Comparison of ENCODE assay signal across 1 cellular context in the genomic region with DNA sequence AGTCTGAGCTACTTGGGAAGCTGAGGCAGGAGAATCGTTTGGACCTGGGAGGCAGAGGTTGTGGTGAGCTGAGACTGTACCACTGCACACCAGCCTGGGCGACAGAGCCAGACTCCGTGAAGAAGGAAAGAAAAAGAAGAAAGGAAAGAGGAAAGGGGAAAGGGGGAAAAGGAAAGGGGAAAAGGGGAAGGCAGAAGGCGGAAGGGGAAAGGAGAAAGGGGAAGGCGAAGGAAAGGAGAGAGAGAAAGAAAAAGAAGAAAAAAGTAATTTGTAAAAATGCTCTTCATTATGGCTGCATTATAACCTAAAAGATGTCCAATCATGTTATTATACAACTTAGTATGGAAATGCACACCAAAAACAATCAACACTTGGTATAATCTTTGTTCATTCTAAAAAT.
TF ChIP-seq lines count a peak whose summit lies in the region.

No MANE protein-coding gene starts in this region.

TF ChIP-seq in K562, 482 proteins besides CTCF, POLR2A, EP300 and RAD21 (continued from another document):
- TF ChIP-seq, protein P1, sequence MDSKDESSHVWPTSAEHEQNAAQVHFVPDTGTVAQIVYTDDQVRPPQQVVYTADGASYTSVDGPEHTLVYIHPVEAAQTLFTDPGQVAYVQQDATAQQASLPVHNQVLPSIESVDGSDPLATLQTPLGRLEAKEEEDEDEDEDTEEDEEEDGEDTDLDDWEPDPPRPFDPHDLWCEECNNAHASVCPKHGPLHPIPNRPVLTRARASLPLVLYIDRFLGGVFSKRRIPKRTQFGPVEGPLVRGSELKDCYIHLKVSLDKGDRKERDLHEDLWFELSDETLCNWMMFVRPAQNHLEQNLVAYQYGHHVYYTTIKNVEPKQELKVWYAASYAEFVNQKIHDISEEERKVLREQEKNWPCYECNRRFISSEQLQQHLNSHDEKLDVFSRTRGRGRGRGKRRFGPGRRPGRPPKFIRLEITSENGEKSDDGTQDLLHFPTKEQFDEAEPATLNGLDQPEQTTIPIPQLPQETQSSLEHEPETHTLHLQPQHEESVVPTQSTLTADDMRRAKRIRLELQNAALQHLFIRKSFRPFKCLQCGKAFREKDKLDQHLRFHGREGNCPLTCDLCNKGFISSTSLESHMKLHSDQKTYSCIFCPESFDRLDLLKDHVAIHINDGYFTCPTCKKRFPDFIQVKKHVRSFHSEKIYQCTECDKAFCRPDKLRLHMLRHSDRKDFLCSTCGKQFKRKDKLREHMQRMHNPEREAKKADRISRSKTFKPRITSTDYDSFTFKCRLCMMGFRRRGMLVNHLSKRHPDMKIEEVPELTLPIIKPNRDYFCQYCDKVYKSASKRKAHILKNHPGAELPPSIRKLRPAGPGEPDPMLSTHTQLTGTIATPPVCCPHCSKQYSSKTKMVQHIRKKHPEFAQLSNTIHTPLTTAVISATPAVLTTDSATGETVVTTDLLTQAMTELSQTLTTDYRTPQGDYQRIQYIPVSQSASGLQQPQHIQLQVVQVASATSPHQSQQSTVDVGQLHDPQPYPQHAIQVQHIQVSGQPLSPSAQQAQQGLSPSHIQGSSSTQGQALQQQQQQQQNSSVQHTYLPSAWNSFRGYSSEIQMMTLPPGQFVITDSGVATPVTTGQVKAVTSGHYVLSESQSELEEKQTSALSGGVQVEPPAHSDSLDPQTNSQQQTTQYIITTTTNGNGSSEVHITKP (IDR thresholded peaks at IDR 0.05; ENCODE audit: partially characterized antibody): peak; percentile 27
- TF ChIP-seq HDAC6 (IDR thresholded peaks at IDR 0.05; ENCODE audit: low read depth, low read length) (no peak), HNRNPL (IDR thresholded peaks at IDR 0.05; ENCODE audit: low read depth, low read length) (no peak), HNRNPK (IDR thresholded peaks at IDR 0.05; ENCODE audit: low read depth, low read length, poor library complexity, severe bottlenecking) (peak; percentile 49), HMG20A (CRISPR knock-in tag; conservative IDR thresholded peaks at IDR 0.05) (no peak), ZFPM2 (CRISPR knock-in tag; IDR thresholded peaks at IDR 0.05) (no peak)
- TF ChIP-seq, protein P2, sequence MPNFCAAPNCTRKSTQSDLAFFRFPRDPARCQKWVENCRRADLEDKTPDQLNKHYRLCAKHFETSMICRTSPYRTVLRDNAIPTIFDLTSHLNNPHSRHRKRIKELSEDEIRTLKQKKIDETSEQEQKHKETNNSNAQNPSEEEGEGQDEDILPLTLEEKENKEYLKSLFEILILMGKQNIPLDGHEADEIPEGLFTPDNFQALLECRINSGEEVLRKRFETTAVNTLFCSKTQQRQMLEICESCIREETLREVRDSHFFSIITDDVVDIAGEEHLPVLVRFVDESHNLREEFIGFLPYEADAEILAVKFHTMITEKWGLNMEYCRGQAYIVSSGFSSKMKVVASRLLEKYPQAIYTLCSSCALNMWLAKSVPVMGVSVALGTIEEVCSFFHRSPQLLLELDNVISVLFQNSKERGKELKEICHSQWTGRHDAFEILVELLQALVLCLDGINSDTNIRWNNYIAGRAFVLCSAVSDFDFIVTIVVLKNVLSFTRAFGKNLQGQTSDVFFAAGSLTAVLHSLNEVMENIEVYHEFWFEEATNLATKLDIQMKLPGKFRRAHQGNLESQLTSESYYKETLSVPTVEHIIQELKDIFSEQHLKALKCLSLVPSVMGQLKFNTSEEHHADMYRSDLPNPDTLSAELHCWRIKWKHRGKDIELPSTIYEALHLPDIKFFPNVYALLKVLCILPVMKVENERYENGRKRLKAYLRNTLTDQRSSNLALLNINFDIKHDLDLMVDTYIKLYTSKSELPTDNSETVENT (CRISPR knock-in tag; IDR thresholded peaks at IDR 0.05): no peak
- TF ChIP-seq, protein P3, sequence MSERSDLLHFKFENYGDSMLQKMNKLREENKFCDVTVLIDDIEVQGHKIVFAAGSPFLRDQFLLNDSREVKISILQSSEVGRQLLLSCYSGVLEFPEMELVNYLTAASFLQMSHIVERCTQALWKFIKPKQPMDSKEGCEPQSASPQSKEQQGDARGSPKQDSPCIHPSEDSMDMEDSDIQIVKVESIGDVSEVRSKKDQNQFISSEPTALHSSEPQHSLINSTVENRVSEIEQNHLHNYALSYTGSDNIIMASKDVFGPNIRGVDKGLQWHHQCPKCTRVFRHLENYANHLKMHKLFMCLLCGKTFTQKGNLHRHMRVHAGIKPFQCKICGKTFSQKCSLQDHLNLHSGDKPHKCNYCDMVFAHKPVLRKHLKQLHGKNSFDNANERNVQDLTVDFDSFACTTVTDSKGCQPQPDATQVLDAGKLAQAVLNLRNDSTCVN (CRISPR knock-in tag; IDR thresholded peaks at IDR 0.05): 0 out of 2 replicates have a peak, but pooled peaks have one; percentile 31
- TF ChIP-seq, protein P4, sequence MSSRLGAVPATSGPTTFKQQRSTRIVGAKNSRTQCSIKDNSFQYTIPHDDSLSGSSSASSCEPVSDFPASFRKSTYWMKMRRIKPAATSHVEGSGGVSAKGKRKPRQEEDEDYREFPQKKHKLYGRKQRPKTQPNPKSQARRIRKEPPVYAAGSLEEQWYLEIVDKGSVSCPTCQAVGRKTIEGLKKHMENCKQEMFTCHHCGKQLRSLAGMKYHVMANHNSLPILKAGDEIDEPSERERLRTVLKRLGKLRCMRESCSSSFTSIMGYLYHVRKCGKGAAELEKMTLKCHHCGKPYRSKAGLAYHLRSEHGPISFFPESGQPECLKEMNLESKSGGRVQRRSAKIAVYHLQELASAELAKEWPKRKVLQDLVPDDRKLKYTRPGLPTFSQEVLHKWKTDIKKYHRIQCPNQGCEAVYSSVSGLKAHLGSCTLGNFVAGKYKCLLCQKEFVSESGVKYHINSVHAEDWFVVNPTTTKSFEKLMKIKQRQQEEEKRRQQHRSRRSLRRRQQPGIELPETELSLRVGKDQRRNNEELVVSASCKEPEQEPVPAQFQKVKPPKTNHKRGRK (tag; IDR thresholded peaks at IDR 0.05): peak; percentile 85
- TF ChIP-seq, protein P5, sequence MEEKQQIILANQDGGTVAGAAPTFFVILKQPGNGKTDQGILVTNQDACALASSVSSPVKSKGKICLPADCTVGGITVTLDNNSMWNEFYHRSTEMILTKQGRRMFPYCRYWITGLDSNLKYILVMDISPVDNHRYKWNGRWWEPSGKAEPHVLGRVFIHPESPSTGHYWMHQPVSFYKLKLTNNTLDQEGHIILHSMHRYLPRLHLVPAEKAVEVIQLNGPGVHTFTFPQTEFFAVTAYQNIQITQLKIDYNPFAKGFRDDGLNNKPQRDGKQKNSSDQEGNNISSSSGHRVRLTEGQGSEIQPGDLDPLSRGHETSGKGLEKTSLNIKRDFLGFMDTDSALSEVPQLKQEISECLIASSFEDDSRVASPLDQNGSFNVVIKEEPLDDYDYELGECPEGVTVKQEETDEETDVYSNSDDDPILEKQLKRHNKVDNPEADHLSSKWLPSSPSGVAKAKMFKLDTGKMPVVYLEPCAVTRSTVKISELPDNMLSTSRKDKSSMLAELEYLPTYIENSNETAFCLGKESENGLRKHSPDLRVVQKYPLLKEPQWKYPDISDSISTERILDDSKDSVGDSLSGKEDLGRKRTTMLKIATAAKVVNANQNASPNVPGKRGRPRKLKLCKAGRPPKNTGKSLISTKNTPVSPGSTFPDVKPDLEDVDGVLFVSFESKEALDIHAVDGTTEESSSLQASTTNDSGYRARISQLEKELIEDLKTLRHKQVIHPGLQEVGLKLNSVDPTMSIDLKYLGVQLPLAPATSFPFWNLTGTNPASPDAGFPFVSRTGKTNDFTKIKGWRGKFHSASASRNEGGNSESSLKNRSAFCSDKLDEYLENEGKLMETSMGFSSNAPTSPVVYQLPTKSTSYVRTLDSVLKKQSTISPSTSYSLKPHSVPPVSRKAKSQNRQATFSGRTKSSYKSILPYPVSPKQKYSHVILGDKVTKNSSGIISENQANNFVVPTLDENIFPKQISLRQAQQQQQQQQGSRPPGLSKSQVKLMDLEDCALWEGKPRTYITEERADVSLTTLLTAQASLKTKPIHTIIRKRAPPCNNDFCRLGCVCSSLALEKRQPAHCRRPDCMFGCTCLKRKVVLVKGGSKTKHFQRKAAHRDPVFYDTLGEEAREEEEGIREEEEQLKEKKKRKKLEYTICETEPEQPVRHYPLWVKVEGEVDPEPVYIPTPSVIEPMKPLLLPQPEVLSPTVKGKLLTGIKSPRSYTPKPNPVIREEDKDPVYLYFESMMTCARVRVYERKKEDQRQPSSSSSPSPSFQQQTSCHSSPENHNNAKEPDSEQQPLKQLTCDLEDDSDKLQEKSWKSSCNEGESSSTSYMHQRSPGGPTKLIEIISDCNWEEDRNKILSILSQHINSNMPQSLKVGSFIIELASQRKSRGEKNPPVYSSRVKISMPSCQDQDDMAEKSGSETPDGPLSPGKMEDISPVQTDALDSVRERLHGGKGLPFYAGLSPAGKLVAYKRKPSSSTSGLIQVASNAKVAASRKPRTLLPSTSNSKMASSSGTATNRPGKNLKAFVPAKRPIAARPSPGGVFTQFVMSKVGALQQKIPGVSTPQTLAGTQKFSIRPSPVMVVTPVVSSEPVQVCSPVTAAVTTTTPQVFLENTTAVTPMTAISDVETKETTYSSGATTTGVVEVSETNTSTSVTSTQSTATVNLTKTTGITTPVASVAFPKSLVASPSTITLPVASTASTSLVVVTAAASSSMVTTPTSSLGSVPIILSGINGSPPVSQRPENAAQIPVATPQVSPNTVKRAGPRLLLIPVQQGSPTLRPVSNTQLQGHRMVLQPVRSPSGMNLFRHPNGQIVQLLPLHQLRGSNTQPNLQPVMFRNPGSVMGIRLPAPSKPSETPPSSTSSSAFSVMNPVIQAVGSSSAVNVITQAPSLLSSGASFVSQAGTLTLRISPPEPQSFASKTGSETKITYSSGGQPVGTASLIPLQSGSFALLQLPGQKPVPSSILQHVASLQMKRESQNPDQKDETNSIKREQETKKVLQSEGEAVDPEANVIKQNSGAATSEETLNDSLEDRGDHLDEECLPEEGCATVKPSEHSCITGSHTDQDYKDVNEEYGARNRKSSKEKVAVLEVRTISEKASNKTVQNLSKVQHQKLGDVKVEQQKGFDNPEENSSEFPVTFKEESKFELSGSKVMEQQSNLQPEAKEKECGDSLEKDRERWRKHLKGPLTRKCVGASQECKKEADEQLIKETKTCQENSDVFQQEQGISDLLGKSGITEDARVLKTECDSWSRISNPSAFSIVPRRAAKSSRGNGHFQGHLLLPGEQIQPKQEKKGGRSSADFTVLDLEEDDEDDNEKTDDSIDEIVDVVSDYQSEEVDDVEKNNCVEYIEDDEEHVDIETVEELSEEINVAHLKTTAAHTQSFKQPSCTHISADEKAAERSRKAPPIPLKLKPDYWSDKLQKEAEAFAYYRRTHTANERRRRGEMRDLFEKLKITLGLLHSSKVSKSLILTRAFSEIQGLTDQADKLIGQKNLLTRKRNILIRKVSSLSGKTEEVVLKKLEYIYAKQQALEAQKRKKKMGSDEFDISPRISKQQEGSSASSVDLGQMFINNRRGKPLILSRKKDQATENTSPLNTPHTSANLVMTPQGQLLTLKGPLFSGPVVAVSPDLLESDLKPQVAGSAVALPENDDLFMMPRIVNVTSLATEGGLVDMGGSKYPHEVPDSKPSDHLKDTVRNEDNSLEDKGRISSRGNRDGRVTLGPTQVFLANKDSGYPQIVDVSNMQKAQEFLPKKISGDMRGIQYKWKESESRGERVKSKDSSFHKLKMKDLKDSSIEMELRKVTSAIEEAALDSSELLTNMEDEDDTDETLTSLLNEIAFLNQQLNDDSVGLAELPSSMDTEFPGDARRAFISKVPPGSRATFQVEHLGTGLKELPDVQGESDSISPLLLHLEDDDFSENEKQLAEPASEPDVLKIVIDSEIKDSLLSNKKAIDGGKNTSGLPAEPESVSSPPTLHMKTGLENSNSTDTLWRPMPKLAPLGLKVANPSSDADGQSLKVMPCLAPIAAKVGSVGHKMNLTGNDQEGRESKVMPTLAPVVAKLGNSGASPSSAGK (IDR thresholded peaks at IDR 0.05): no peak
TF ChIP-seq in K562: peak in this region for 4.
